In the genomic region with DNA sequence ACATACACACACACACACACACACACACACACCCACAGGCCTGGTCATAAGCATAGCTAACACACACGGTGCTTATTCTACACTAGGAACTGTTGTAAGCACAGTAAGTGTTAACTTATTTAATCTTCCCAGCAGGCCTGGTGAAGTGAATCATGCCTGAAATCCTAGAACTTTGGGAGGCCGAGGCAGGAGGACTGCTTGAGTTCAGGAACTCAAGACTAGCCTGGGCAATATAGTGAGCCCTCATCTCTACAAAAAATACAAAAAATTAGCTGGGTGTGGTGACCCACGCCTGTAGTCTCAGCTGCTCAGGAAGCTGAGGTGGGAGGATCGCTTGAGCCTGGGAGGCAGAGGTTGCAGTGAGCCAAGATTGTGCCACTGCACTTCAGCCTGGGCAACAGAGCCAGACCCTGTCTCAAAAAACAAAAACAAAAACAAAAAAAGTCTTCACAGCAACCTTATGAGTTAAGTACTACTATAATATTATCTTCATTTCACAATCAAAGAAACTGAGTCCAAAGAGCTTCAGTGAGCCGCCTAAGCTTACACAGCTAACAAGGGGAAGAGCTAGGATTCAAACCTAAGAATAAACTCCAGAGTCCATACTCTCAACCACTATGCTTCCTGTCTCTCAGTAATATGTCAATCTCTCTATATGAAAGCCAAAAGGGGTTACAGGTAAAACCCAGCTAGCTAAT, we compare ENCODE assay signal across 9 cellular contexts. TPM values are rescaled to one million over a fixed set of nuclear protein-coding genes. Genes with fewer than 3 reads are reported as not detected.
A peak's percentile ranks its signal among the peaks of the same experiment; 100 is the strongest.
DNase-seq lines count a peak whose midpoint lies in the region; ATAC-seq and TF ChIP-seq lines count a peak whose summit lies in the region.
"Had no signal": no experiment of that assay in that cellular context is flagged by ENCODE, and none has a peak within 500 bp of the region (broad histone marks: within the 10 kb centered on the region; RNA-seq: fewer than 3 reads in every experiment).

No MANE protein-coding gene starts in this region.

- peaks cover 0 to 53% (median 25%) of the 10 kb centered on the region in 11 experiments; a peak in 12 of 22 replicates for H4K20me1 ChIP-seq in BLaER1 treated with 17β-estradiol and CSF1 and Interleukin-3, amounts not matched to agents 10 nM and 100 nM

- POLR2A ChIA-PET in HEK293T (lab: Yijun Ruan, JAX) = no interaction called here

- peaks cover 0 to 31% (median 26%) of the 10 kb centered on the region in 11 experiments; a peak in 13 of 22 replicates for H3K36me3 ChIP-seq in BLaER1 treated with 17β-estradiol and CSF1 and Interleukin-3, amounts not matched to agents 10 nM and 100 nM

- no peaks in the 10 kb centered on the region for H3K9me3 ChIP-seq in BLaER1 treated with 17β-estradiol and CSF1 and Interleukin-3, amounts not matched to agents 10 nM and 100 nM (replicated peaks in 1 of 11)

- H3K9me3 Mint-ChIP-seq in chondrocyte (ENCODE audit: low read depth) (no peaks in the 10 kb centered on the region), nephron (no peaks in the 10 kb centered on the region)

- H3K27me3 Mint-ChIP-seq in chondrocyte (ENCODE audit: low read depth) (no peaks in the 10 kb centered on the region), nephron (ENCODE audit: low read depth) (peaks cover 3% of the 10 kb centered on the region)

- ATAC-seq in HG03442 (IDR thresholded peaks at IDR 0.05; ENCODE audit: unreplicated experiment) = no peak
- no peak for ATAC-seq in HG02763 (IDR thresholded peaks at IDR 0.05; ENCODE audit: unreplicated experiment)

- H3K4me3 Mint-ChIP-seq in chondrocyte (ENCODE audit: unreplicated experiment) (peak overlapping the region; percentile 90), nephron (peak overlapping the region; percentile 91 to 97 (median 92))

- H3K9ac ChIP-seq in BLaER1 treated with 17β-estradiol and CSF1 and Interleukin-3, amounts not matched to agents 10 nM and 100 nM = peak overlapping the region; percentile 89 to 98 (median 94)

- peak overlapping the region; percentile 77 to 98 (median 87) for H3K4me2 ChIP-seq in BLaER1 treated with 17β-estradiol and CSF1 and Interleukin-3, amounts not matched to agents 10 nM and 100 nM

- H3K27ac Mint-ChIP-seq in chondrocyte (ENCODE audit: unreplicated experiment) (peak overlapping the region; percentile 45), nephron (peak overlapping the region; percentile 67 to 73 (median 67))

- peak; percentile 8 for DNase-seq in NAMALWA (ENCODE audit: low spot score)
- DNase-seq in chondrocyte (ENCODE audit: low spot score) = no peak
- DNase-seq in HEK293T (ENCODE audit: extremely low spot score) = no peak
- DNase-seq in D341Med (ENCODE audit: low spot score) = no peak
- DNase-seq: NCI-H2081 had no signal

- CTCF ChIA-PET in HEK293T (lab: Yijun Ruan, JAX) = interaction anchor here (0.8 to 1.0 kb wide), 2 partner anchors 10 to 125 kb away, joined by 3 to 4 read pairs; no protein-coding TSS in a partner anchor

- H3K36me3 Mint-ChIP-seq in chondrocyte (ENCODE audit: low read depth) (no peaks in the 10 kb centered on the region), nephron (ENCODE audit: low read depth) (no peaks in the 10 kb centered on the region)

- peaks cover 47 to 69% (median 57%) of the 10 kb centered on the region in 10 experiments for H3K4me1 ChIP-seq in BLaER1 treated with 17β-estradiol and CSF1 and Interleukin-3, amounts not matched to agents 10 nM and 100 nM

- H3K27ac ChIP-seq in BLaER1 treated with 17β-estradiol and CSF1 and Interleukin-3, amounts not matched to agents 10 nM and 100 nM = peak overlapping the region; percentile 11 to 96 (median 91); a peak in 20 of 22 replicates

- peak overlapping the region; percentile 83 to 99 (median 96) for H3K4me3 ChIP-seq in BLaER1 treated with 17β-estradiol and CSF1 and Interleukin-3, amounts not matched to agents 10 nM and 100 nM

- H3K27me3 ChIP-seq in BLaER1 treated with 17β-estradiol and CSF1 and Interleukin-3, amounts not matched to agents 10 nM and 100 nM = no peaks in the 10 kb centered on the region

- H3K4me1 Mint-ChIP-seq in chondrocyte (ENCODE audit: low read depth) = peaks cover 53% of the 10 kb centered on the region
- H3K4me1 Mint-ChIP-seq in nephron = peaks cover 44% of the 10 kb centered on the region

- TF ChIP-seq CTCF in chondrocyte (IDR thresholded peaks at IDR 0.05) = no peak
- TF ChIP-seq CTCF in nephron (IDR thresholded peaks at IDR 0.05; ENCODE audit: unreplicated experiment in 3 of 3) = no peak

TF ChIP-seq in HEK293T, 16 proteins besides CTCF, POLR2A, EP300 and RAD21:
- TF ChIP-seq NFRKB (IDR thresholded peaks at IDR 0.05) (no peak), L3MBTL2 (conservative IDR thresholded peaks at IDR 0.05) (no peak), TARDBP (IDR thresholded peaks at IDR 0.05) (no peak), SUZ12 (IDR thresholded peaks at IDR 0.05) (no peak), LEF1 (IDR thresholded peaks at IDR 0.05; ENCODE audit: borderline replicate concordance) (no peak), ARNT (IDR thresholded peaks at IDR 0.05) (no peak)

RNA-seq across cellular contexts. Expression of a gene that starts 2.3 kb away (rescaled TPM):
- total RNA-seq in chondrocyte = 20.6 to 23.2 TPM (median 21.2 TPM) in 3 replicates
